21 cellular contexts compared by ENCODE assay signal in the genomic region with DNA sequence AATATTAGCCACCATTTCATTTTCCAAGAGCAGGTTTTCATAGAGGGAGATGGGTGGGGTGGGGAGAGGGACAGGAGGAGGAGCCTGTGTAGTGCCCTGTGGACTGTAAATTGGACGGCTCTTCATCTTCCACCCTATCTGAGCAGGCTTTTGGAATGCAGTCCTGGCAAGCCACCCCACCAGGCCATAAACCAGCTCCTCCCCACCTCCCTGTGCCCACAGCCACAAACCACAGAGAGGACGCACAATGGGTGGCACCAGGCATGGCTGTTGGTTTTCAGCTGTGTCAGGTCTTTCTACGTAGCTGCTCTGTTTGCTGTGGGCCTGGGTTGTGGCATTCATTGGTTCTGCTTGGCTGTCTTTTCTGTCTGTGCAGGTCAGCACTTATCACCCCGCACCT. TPM values are rescaled to one million over a fixed set of nuclear protein-coding genes. Genes with fewer than 3 reads are reported as not detected.
DNase-seq lines count a peak whose midpoint lies in the region; ATAC-seq, FAIRE-seq and TF ChIP-seq lines count a peak whose summit lies in the region.
"Had no signal": no experiment of that assay in that cellular context is flagged by ENCODE, and none has a peak within 500 bp of the region (broad histone marks: within the 10 kb centered on the region; RNA-seq: fewer than 3 reads in every experiment).

No MANE protein-coding gene starts in this region.

- no peak overlapping the region for H3K4me3 ChIP-seq in Peyer's patch
- no peak overlapping the region for H3K4me3 ChIP-seq in right cardiac atrium (ENCODE audit: low read length)
- H3K4me3 ChIP-seq in small intestine (ENCODE audit: low read depth in 1 of 2, low read length in 2 of 2): no peak overlapping the region
- H3K4me3 ChIP-seq: body of pancreas, hepatocyte, MG63 had no signal

- FAIRE-seq in small intestine (lab: Jason Lieb, UNC): no peak

- H3K4me1 ChIP-seq in Peyer's patch (peaks cover 0 to 27% (median 0%) of the 10 kb centered on the region in 4 donors), right cardiac atrium (ENCODE audit: control insufficient read depth, insufficient read depth, low read length) (no peaks in the 10 kb centered on the region), small intestine (ENCODE audit: control insufficient read depth in 2 of 2, insufficient read depth in 1 of 2, low read depth in 1 of 2, low read length in 1 of 2) (peaks cover 0 to 2% of the 10 kb centered on the region in 2 donors)
- H3K4me1 ChIP-seq: body of pancreas had no signal

- H3K9me3 Mint-ChIP-seq in activated naive CD4-positive, alpha-beta T cell treated with anti-CD3 and anti-CD28 coated beads, Interleukin-2, amount 50 U/mL, for 72 hours: peaks cover 0 to 4% of the 10 kb centered on the region in 2 donors

- DNase-seq in HK-2 (ENCODE audit: unreplicated experiment): peak; percentile 50
- DNase-seq in Peyer's patch: peak in 2 of 3 donors; percentile 63 to 75
- peak in 1 of 3 donors; percentile 57 for DNase-seq in right cardiac atrium
- peak; percentile 81 for DNase-seq in small intestine
- DNase-seq in activated naive CD4-positive, alpha-beta T cell treated with anti-CD3 and anti-CD28 coated beads, Interleukin-2, amount 50 U/mL, for 72 hours (ENCODE audit: low spot score in 2 of 2): no peak
- DNase-seq in posterior cingulate gyrus: no peak
- DNase-seq in effector CD4-positive, alpha-beta T cell: no peak
- DNase-seq: activated CD4-positive, alpha-beta T cell treated with anti-CD3 and anti-CD28 coated beads for 1 hour; activated CD8-positive, alpha-beta memory T cell treated with anti-CD3 and anti-CD28 coated beads, Interleukin-2, amount 50 U/mL, for 4 hours; activated naive CD4-positive, alpha-beta T cell; body of pancreas; C1 segment of cervical spinal cord; DMS79 treated with DMSO at 0.1 percent for 48 hours; MG63; naive thymus-derived CD8-positive, alpha-beta T cell; NCI-H2081 treated with DMSO at 0.1 percent for 48 hours; NCI-H82; T-helper 17 cell had no signal

- no peaks in the 10 kb centered on the region for H3K36me3 Mint-ChIP-seq in activated naive CD4-positive, alpha-beta T cell treated with anti-CD3 and anti-CD28 coated beads, Interleukin-2, amount 50 U/mL, for 72 hours
- H3K36me3 Mint-ChIP-seq: naive thymus-derived CD8-positive, alpha-beta T cell had no signal

- H3K9me3 ChIP-seq in Peyer's patch: no peaks in the 10 kb centered on the region
- no peaks in the 10 kb centered on the region for H3K9me3 ChIP-seq in right cardiac atrium (ENCODE audit: control insufficient read depth, low read length)
- no peaks in the 10 kb centered on the region for H3K9me3 ChIP-seq in small intestine (ENCODE audit: control insufficient read depth, low read depth)
- H3K9me3 ChIP-seq: body of pancreas, MG63 had no signal

- peak; percentile 40 to 79 for ATAC-seq in right cardiac atrium
- no peak for ATAC-seq in activated naive CD4-positive, alpha-beta T cell treated with anti-CD3 and anti-CD28 coated beads, Interleukin-2, amount 50 U/mL, for 72 hours
- ATAC-seq: body of pancreas; naive thymus-derived CD8-positive, alpha-beta T cell; T-helper 17 cell had no signal

- TF ChIP-seq CTCF in Peyer's patch (IDR thresholded peaks at IDR 0.05): no peak

- H3K27me3 ChIP-seq in Peyer's patch (no peaks in the 10 kb centered on the region), right cardiac atrium (ENCODE audit: control insufficient read depth, insufficient read depth) (no peaks in the 10 kb centered on the region), small intestine (ENCODE audit: control insufficient read depth in 2 of 2, insufficient read depth in 2 of 2, low read length in 2 of 2) (no peaks in the 10 kb centered on the region)
- H3K27me3 ChIP-seq: body of pancreas, hepatocyte, MG63 had no signal

- intact Hi-C loops in right cardiac atrium (cut with DNase I) (loop anchor here in 2 of 4 donors (5.0 to 10.0 kb wide), 2 partner anchors 213 to 1840 kb away; a partner anchor contains a TSS), posterior cingulate gyrus (cut with DNase I) (loop anchor here (5.0 kb wide), 1 partner anchor 365 kb away; no protein-coding TSS in a partner anchor)

- H3K27ac Mint-ChIP-seq in activated naive CD4-positive, alpha-beta T cell treated with anti-CD3 and anti-CD28 coated beads, Interleukin-2, amount 50 U/mL, for 72 hours: no peak overlapping the region
- H3K27ac Mint-ChIP-seq: naive thymus-derived CD8-positive, alpha-beta T cell; T-helper 17 cell had no signal

- TF ChIP-seq POLR2A in Peyer's patch (IDR thresholded peaks at IDR 0.05): no peak

- H3K36me3 ChIP-seq in Peyer's patch (peaks cover 0 to 7% (median 0%) of the 10 kb centered on the region in 3 donors), small intestine (ENCODE audit: control insufficient read depth in 2 of 2, insufficient read depth in 2 of 2, low read length in 2 of 2) (peaks cover 0 to 3% of the 10 kb centered on the region in 2 donors)
- H3K36me3 ChIP-seq: MG63 had no signal

- peak overlapping the region in 3 of 4 donors; percentile 10 to 71 (median 45) for H3K27ac ChIP-seq in Peyer's patch
- H3K27ac ChIP-seq in right cardiac atrium (ENCODE audit: low read length): no peak overlapping the region
- H3K27ac ChIP-seq in small intestine (ENCODE audit: low read depth in 1 of 2, low read length in 1 of 2): peak overlapping the region in 1 of 2 donors; percentile 15
- H3K27ac ChIP-seq: body of pancreas, hepatocyte had no signal

- 68% methylated on average over 4 of the region's 4 CpGs for WGBS in right cardiac atrium
- 32 to 58% (median 35%) methylated on average over 4 of the region's 4 CpGs for WGBS in small intestine, 3 donors

RNA-seq across cellular contexts. Expression of a gene that starts 58.0 kb away (rescaled TPM):
- total RNA-seq in Peyer's patch (1 to 10 TPM in 2 of 4 donors, not detected in 2; 2.0 to 2.8 TPM), right cardiac atrium (not detected)
- polyA plus RNA-seq in right cardiac atrium (0.23 TPM), small intestine (under 1 TPM in 1 of 3 donors, not detected in 2; 0.33 TPM)
- total RNA-seq in activated naive CD4-positive, alpha-beta T cell treated with anti-CD3 and anti-CD28 coated beads, Interleukin-2, amount 50 U/mL, for 72 hours: under 1 TPM; 0.64 to 0.88 TPM
- total RNA-seq: body of pancreas, fibroblast of lung, pulmonary artery endothelial cell had no signal
- polyA plus RNA-seq: fibroblast of lung; naive thymus-derived CD8-positive, alpha-beta T cell had no signal

Comparison
In these comparisons a context has a peak if more than half of its experiments do, and no peak if none do; other contexts are left out.
1. DNase-seq: peak in HK-2 (single experiment), Peyer's patch (2 of 3) and small intestine (single experiment); none in activated naive CD4-positive, alpha-beta T cell treated with anti-CD3 and anti-CD28 coated beads, Interleukin-2, amount 50 U/mL, for 72 hours (0 of 2), posterior cingulate gyrus (0 of 10) and effector CD4-positive, alpha-beta T cell (single experiment).
2. ATAC-seq: peak in right cardiac atrium (2 of 2); none in activated naive CD4-positive, alpha-beta T cell treated with anti-CD3 and anti-CD28 coated beads, Interleukin-2, amount 50 U/mL, for 72 hours (0 of 2).